ENCODE assay signal across 8 cellular contexts in genomic region chr18:41955688-41956087, GRCh38. TPM values are rescaled to one million over a fixed set of nuclear protein-coding genes. Genes with fewer than 3 reads are reported as not detected.
DNase-seq lines count a peak whose midpoint lies in the region; ATAC-seq lines count a peak whose summit lies in the region.

No MANE protein-coding gene starts in this region.

- H3K4me3 Mint-ChIP-seq in activated CD8-positive, alpha-beta memory T cell treated with anti-CD3 and anti-CD28 coated beads, Interleukin-2, amount 10 ng/mL, durations not matched to agents 7 days and 5 days: peak overlapping the region; percentile 99
- peak overlapping the region; percentile 97 for H3K4me3 Mint-ChIP-seq in activated CD4-positive, alpha-beta memory T cell treated with anti-CD3 and anti-CD28 coated beads, Interleukin-2, amount 10 ng/mL, durations not matched to agents 7 days and 5 days
- H3K4me3 Mint-ChIP-seq in immature natural killer cell: peak overlapping the region; percentile 98 to 100 (median 100)

- H3K36me3 Mint-ChIP-seq in activated CD8-positive, alpha-beta memory T cell treated with anti-CD3 and anti-CD28 coated beads, Interleukin-2, amount 10 ng/mL, durations not matched to agents 7 days and 5 days: peaks cover 28% of the 10 kb centered on the region
- peaks cover 32% of the 10 kb centered on the region for H3K36me3 Mint-ChIP-seq in activated CD4-positive, alpha-beta memory T cell treated with anti-CD3 and anti-CD28 coated beads, Interleukin-2, amount 10 ng/mL, durations not matched to agents 7 days and 5 days (ENCODE audit: low read depth)
- peaks cover 7 to 13% (median 9%) of the 10 kb centered on the region in 3 donors for H3K36me3 Mint-ChIP-seq in immature natural killer cell

- WGBS in thymus: 15% methylated on average over 11 of the region's 11 CpGs

- peaks cover 7% of the 10 kb centered on the region for H3K36me3 ChIP-seq in thymus (ENCODE audit: control insufficient read depth, insufficient read depth)

- peaks cover 35% of the 10 kb centered on the region for H3K4me1 Mint-ChIP-seq in activated CD8-positive, alpha-beta memory T cell treated with anti-CD3 and anti-CD28 coated beads, Interleukin-2, amount 10 ng/mL, durations not matched to agents 7 days and 5 days
- peaks cover 34% of the 10 kb centered on the region for H3K4me1 Mint-ChIP-seq in activated CD4-positive, alpha-beta memory T cell treated with anti-CD3 and anti-CD28 coated beads, Interleukin-2, amount 10 ng/mL, durations not matched to agents 7 days and 5 days
- H3K4me1 Mint-ChIP-seq in immature natural killer cell: peaks cover 32 to 57% of the 10 kb centered on the region in 2 donors

- peaks cover 3% of the 10 kb centered on the region for H3K4me1 ChIP-seq in thymus (ENCODE audit: control insufficient read depth, insufficient read depth, low read length)

- H3K9me3 Mint-ChIP-seq in activated CD8-positive, alpha-beta memory T cell treated with anti-CD3 and anti-CD28 coated beads, Interleukin-2, amount 10 ng/mL, durations not matched to agents 7 days and 5 days (ENCODE audit: low read depth): no peaks in the 10 kb centered on the region
- H3K9me3 Mint-ChIP-seq in activated CD4-positive, alpha-beta memory T cell treated with anti-CD3 and anti-CD28 coated beads, Interleukin-2, amount 10 ng/mL, durations not matched to agents 7 days and 5 days: peaks cover 2% of the 10 kb centered on the region
- no peaks in the 10 kb centered on the region for H3K9me3 Mint-ChIP-seq in immature natural killer cell

- H3K27ac Mint-ChIP-seq in activated CD8-positive, alpha-beta memory T cell treated with anti-CD3 and anti-CD28 coated beads, Interleukin-2, amount 10 ng/mL, durations not matched to agents 7 days and 5 days: peak overlapping the region; percentile 99
- H3K27ac Mint-ChIP-seq in activated CD4-positive, alpha-beta memory T cell treated with anti-CD3 and anti-CD28 coated beads, Interleukin-2, amount 10 ng/mL, durations not matched to agents 7 days and 5 days: peak overlapping the region; percentile 97
- H3K27ac Mint-ChIP-seq in immature natural killer cell: peak overlapping the region; percentile 96 to 100 (median 99)

- no peaks in the 10 kb centered on the region for H3K27me3 ChIP-seq in thymus (ENCODE audit: control insufficient read depth, insufficient read depth)

- H3K9me3 ChIP-seq in thymus (ENCODE audit: control insufficient read depth): no peaks in the 10 kb centered on the region

- DNase-seq in activated CD8-positive, alpha-beta memory T cell treated with anti-CD3 and anti-CD28 coated beads, Interleukin-2, amount 10 ng/mL, durations not matched to agents 7 days and 5 days: no peak
- DNase-seq in activated CD8-positive, alpha-beta memory T cell treated with anti-CD3 and anti-CD28 coated beads, Interleukin-2, amount 50 U/mL, for 48 hours: no peak
- DNase-seq in activated CD4-positive, alpha-beta memory T cell treated with anti-CD3 and anti-CD28 coated beads, Interleukin-2, amount 10 ng/mL, durations not matched to agents 7 days and 5 days: no peak
- DNase-seq in immature natural killer cell: no peak

- POLR2A ChIA-PET in activated CD4-positive, alpha-beta memory T cell treated with anti-CD3 and anti-CD28 coated beads, Interleukin-2, amount 10 ng/mL, durations not matched to agents 7 days and 5 days (lab: Charles Lee): interaction anchor here (0.6 to 1.4 kb wide), 5 partner anchors 9 to 127 kb away, joined by 3 to 5 read pairs (median 3); no protein-coding TSS in a partner anchor

- CTCF ChIA-PET in activated CD8-positive, alpha-beta memory T cell treated with anti-CD3 and anti-CD28 coated beads, Interleukin-2, amount 10 ng/mL, durations not matched to agents 7 days and 5 days (lab: Charles Lee): no interaction called here
- CTCF ChIA-PET in activated CD4-positive, alpha-beta memory T cell treated with anti-CD3 and anti-CD28 coated beads, Interleukin-2, amount 10 ng/mL, durations not matched to agents 7 days and 5 days (lab: Charles Lee): no interaction called here

- no peak for ATAC-seq in activated CD8-positive, alpha-beta memory T cell treated with anti-CD3 and anti-CD28 coated beads, Interleukin-2, amount 10 ng/mL, durations not matched to agents 7 days and 5 days
- ATAC-seq in GM19455 (IDR thresholded peaks at IDR 0.05; ENCODE audit: unreplicated experiment) (no peak), GM18867 (IDR thresholded peaks at IDR 0.05; ENCODE audit: unreplicated experiment) (no peak), HG03025 (IDR thresholded peaks at IDR 0.05; ENCODE audit: low FRiP score, unreplicated experiment) (no peak)

- H3K27ac ChIP-seq in thymus (ENCODE audit: low read depth): no peak overlapping the region

- H3K4me3 ChIP-seq in thymus (ENCODE audit: low read length): peak overlapping the region; percentile 67

- H3K27me3 Mint-ChIP-seq in activated CD8-positive, alpha-beta memory T cell treated with anti-CD3 and anti-CD28 coated beads, Interleukin-2, amount 10 ng/mL, durations not matched to agents 7 days and 5 days: no peaks in the 10 kb centered on the region
- no peaks in the 10 kb centered on the region for H3K27me3 Mint-ChIP-seq in activated CD4-positive, alpha-beta memory T cell treated with anti-CD3 and anti-CD28 coated beads, Interleukin-2, amount 10 ng/mL, durations not matched to agents 7 days and 5 days
- H3K27me3 Mint-ChIP-seq in immature natural killer cell (ENCODE audit: low read depth in 3 of 3): peaks cover 3 to 8% (median 7%) of the 10 kb centered on the region in 3 donors

RNA-seq across cellular contexts. Expression of gene PIK3C3, which starts 0.7 kb away (rescaled TPM):
- total RNA-seq in activated CD8-positive, alpha-beta memory T cell treated with anti-CD3 and anti-CD28 coated beads, Interleukin-2, amount 10 ng/mL, durations not matched to agents 7 days and 5 days: 10 to 100 TPM; 49.0 to 57.0 TPM
- total RNA-seq in activated CD4-positive, alpha-beta memory T cell treated with anti-CD3 and anti-CD28 coated beads, Interleukin-2, amount 10 ng/mL, durations not matched to agents 7 days and 5 days: 10 to 100 TPM; 58.2 to 59.8 TPM
- polyA plus RNA-seq in immature natural killer cell (10 to 100 TPM; 23.4 to 47.0 (median 28.1) TPM), thymus (58.0 TPM)
